8 cellular contexts compared by ENCODE assay signal in genomic region chr7:112452102-112452888, GRCh38. TPM values are rescaled to one million over a fixed set of nuclear protein-coding genes. Genes with fewer than 3 reads are reported as not detected.
DNase-seq lines count a peak whose midpoint lies in the region; ATAC-seq and TF ChIP-seq lines count a peak whose summit lies in the region.

No MANE protein-coding gene starts in this region.

- TF ChIP-seq CTCF in cardiac muscle cell (IDR thresholded peaks at IDR 0.05; ENCODE audit: low read depth, low read length) (peak; percentile 36), ovary (IDR thresholded peaks at IDR 0.05) (no peak)

- WGBS in ovary, 3 donors, result 16 to 24% (median 19%) methylated on average over 7 of the region's 7 CpGs

- no peak overlapping the region for H2AFZ ChIP-seq in Karpas-422 (ENCODE audit: low read length)

- TF ChIP-seq POLR2A in ovary (IDR thresholded peaks at IDR 0.05), result no peak

- H3K4me2 ChIP-seq in Karpas-422 (ENCODE audit: low read depth, low read length, poor library complexity, severe bottlenecking), result peak overlapping the region; percentile 84

- H3K4me3 ChIP-seq in Karpas-422 (ENCODE audit: low read length), result peak overlapping the region; percentile 92
- H3K4me3 ChIP-seq in cardiac muscle cell, result peak overlapping the region; percentile 93
- peak overlapping the region; percentile 98 for H3K4me3 ChIP-seq in ovary

- H3K9me3 ChIP-seq in Karpas-422 (ENCODE audit: low read length), result no peaks in the 10 kb centered on the region
- H3K9me3 ChIP-seq in cardiac muscle cell (ENCODE audit: low read depth), result no peaks in the 10 kb centered on the region
- H3K9me3 ChIP-seq in ovary, result no peaks in the 10 kb centered on the region

- H3K36me3 ChIP-seq in Karpas-422 (ENCODE audit: insufficient read depth, low read length), result peaks cover 18% of the 10 kb centered on the region; the same call in 1 of the 2 replicates
- peaks cover 19% of the 10 kb centered on the region for H3K36me3 ChIP-seq in cardiac muscle cell
- no peaks in the 10 kb centered on the region for H3K36me3 ChIP-seq in ovary

- DNase-seq in EH (ENCODE audit: low read depth), result peak; percentile 64
- peak; percentile 56 for DNase-seq in Karpas-422
- peak; percentile 28 to 72 for DNase-seq in cardiac muscle cell (ENCODE audit: low read depth in 1 of 2, low spot score in 1 of 2)
- peak; percentile 35 to 55 (median 43) for DNase-seq in ovary
- no peak for DNase-seq in SHP77 treated with DMSO at 0.1 percent for 48 hours (lab: John Stamatoyannopoulos, UW)

- no peak for TF ChIP-seq EP300 in ovary (IDR thresholded peaks at IDR 0.05)

- peaks cover 71% of the 10 kb centered on the region for H3K36me3 Mint-ChIP-seq in activated T-helper 17 cell treated with anti-CD3 and anti-CD28 coated beads, Interleukin-2, amount 50 U/mL, for 72 hours (ENCODE audit: low read depth)

- H3K27ac ChIP-seq in Karpas-422 (ENCODE audit: low read length), result 0 out of 2 replicates have a peak overlapping the region, but pooled peaks have one; percentile 12
- H3K27ac ChIP-seq in cardiac muscle cell, result peak overlapping the region; percentile 92
- peak overlapping the region; percentile 40 to 99 for H3K27ac ChIP-seq in ovary

- H3K4me1 ChIP-seq in Karpas-422 (ENCODE audit: low read length), result peaks cover 23% of the 10 kb centered on the region
- peaks cover 7% of the 10 kb centered on the region for H3K4me1 ChIP-seq in cardiac muscle cell (ENCODE audit: low read depth)
- peaks cover 7% of the 10 kb centered on the region for H3K4me1 ChIP-seq in ovary (ENCODE audit: insufficient read depth)

- peaks cover 65% of the 10 kb centered on the region for H3K79me2 ChIP-seq in Karpas-422 (ENCODE audit: low read length)

- no peak for ATAC-seq in activated T-helper 17 cell treated with anti-CD3 and anti-CD28 coated beads, Interleukin-2, amount 50 U/mL, for 72 hours (replicated peaks)
- ATAC-seq in GM19023 (IDR thresholded peaks at IDR 0.05; ENCODE audit: unreplicated experiment) (no peak), HG03565 (IDR thresholded peaks at IDR 0.05; ENCODE audit: unreplicated experiment) (no peak)

- no peaks in the 10 kb centered on the region for H3K9me3 Mint-ChIP-seq in activated T-helper 17 cell treated with anti-CD3 and anti-CD28 coated beads, Interleukin-2, amount 50 U/mL, for 72 hours

- no peaks in the 10 kb centered on the region for H3K27me3 ChIP-seq in Karpas-422 (ENCODE audit: low read length)
- no peaks in the 10 kb centered on the region for H3K27me3 ChIP-seq in cardiac muscle cell
- H3K27me3 ChIP-seq in ovary, result no peaks in the 10 kb centered on the region

- H3K27me3 Mint-ChIP-seq in activated T-helper 17 cell treated with anti-CD3 and anti-CD28 coated beads, Interleukin-2, amount 50 U/mL, for 72 hours, result no peaks in the 10 kb centered on the region

- intact Hi-C loops in ovary (cut with DNase I), result loop anchor here in 1 of 4 donors (5.0 kb wide), 1 partner anchor 245 kb away; the partner anchor contains the start of genes DOCK4 and ZNF277

- H3K4me1 Mint-ChIP-seq in activated T-helper 17 cell treated with anti-CD3 and anti-CD28 coated beads, Interleukin-2, amount 50 U/mL, for 72 hours, result peaks cover 28% of the 10 kb centered on the region

- no peaks in the 10 kb centered on the region for H3K9me2 ChIP-seq in Karpas-422 (replicated peaks; ENCODE audit: insufficient read depth, low read length)

- H3K27ac Mint-ChIP-seq in activated T-helper 17 cell treated with anti-CD3 and anti-CD28 coated beads, Interleukin-2, amount 50 U/mL, for 72 hours, result peak overlapping the region; percentile 98

- H3K4me3 Mint-ChIP-seq in activated T-helper 17 cell treated with anti-CD3 and anti-CD28 coated beads, Interleukin-2, amount 50 U/mL, for 72 hours, result peak overlapping the region; percentile 96

- H4K20me1 ChIP-seq in Karpas-422 (ENCODE audit: insufficient read depth, low read depth, low read length), result peaks cover 21% of the 10 kb centered on the region; the same call in 1 of the 2 replicates

- peak overlapping the region; percentile 94 for H3K9ac ChIP-seq in Karpas-422 (ENCODE audit: low read length)

RNA-seq across cellular contexts. Expression of gene IFRD1, which starts 2.0 kb away (rescaled TPM):
- 25.4 and 57.4 TPM in 2 replicates for total RNA-seq in Karpas-422 (2014; rRNA removed; shearing (Covaris generic); ENCODE audit: low replicate concordance)
- 10 to 100 TPM; 38.6 to 57.2 TPM for total RNA-seq in activated T-helper 17 cell treated with anti-CD3 and anti-CD28 coated beads, Interleukin-2, amount 50 U/mL, for 72 hours
- total RNA-seq in cardiac muscle cell (22.9 and 43.3 TPM in 2 replicates), ovary (10 to 100 TPM; 35.1 to 75.1 (median 58.1) TPM)
- polyA plus RNA-seq in cardiac muscle cell (30.8 and 46.2 TPM in 2 replicates), ovary (10 to 100 TPM; 21.2 to 29.3 TPM)

RNA-seq across cellular contexts. Expression of gene LSMEM1, which starts 28.5 kb away (rescaled TPM):
- 0.15 and 1.3 TPM in 2 replicates for total RNA-seq in Karpas-422 (2014; rRNA removed; shearing (Covaris generic); ENCODE audit: low replicate concordance)
- total RNA-seq in activated T-helper 17 cell treated with anti-CD3 and anti-CD28 coated beads, Interleukin-2, amount 50 U/mL, for 72 hours, result 1 to 10 TPM in 1 of 2 donors, under 1 TPM in 1; 0.42 to 1.0 TPM
- total RNA-seq in cardiac muscle cell (0.11 and 0.30 TPM in 2 replicates), ovary (1 to 10 TPM in 4 of 7 donors, under 1 TPM in 3; 0.79 to 2.3 (median 1.1) TPM)
- polyA plus RNA-seq in cardiac muscle cell (0.29 and 1.4 TPM in 2 replicates), ovary (under 1 TPM; 0.40 to 0.83 TPM)

Comparison
In these comparisons a context has a peak if more than half of its experiments do, and no peak if none do; other contexts are left out.
1. H3K27ac ChIP-seq: peak in every context shown above with its lines; median percentile 92 in cardiac muscle cell; 70 in ovary; 12 in Karpas-422.